8 cellular contexts compared by ENCODE assay signal in genomic region chr2:142056784-142057183, GRCh38.
"Had no signal": no experiment of that assay in that cellular context is flagged by ENCODE, and none has a peak within 500 bp of the region (broad histone marks: within the 10 kb centered on the region; RNA-seq: fewer than 3 reads in every experiment).

No MANE protein-coding gene starts in this region.

- DNase-seq: GDM1, GF-D8 had no signal

- H3K4me3 ChIP-seq: GM12878 had no signal

- FAIRE-seq: G401.6, GM12878, GM12891, GM12892, GM18507, GM19239 had no signal

- ATAC-seq: GM12878 had no signal
